ENCODE assay signal across 18 cellular contexts in the genomic region with DNA sequence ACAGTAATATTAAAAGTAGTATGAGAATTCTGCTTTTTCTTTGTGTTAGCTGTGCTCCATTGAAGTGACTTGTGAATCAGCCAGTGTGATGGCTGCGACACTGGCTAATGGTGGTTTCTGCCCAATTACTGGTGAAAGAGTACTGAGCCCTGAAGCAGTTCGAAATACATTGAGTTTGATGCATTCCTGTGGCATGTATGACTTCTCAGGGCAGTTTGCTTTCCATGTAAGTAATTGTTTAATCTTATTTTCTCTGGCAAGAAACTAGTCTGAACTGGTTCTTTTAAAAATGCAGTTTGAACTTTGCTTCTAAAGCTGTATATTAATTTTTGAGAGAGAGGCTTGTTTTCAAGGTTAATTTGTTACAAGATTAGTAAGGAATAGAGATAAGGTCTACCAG. TPM values are rescaled to one million over a fixed set of nuclear protein-coding genes. Genes with fewer than 3 reads are reported as not detected.
DNase-seq lines count a peak whose midpoint lies in the region; ATAC-seq, FAIRE-seq and TF ChIP-seq lines count a peak whose summit lies in the region.
"Had no signal": no experiment of that assay in that cellular context is flagged by ENCODE, and none has a peak within 500 bp of the region (broad histone marks: within the 10 kb centered on the region; RNA-seq: fewer than 3 reads in every experiment).

No MANE protein-coding gene starts in this region.

- in situ Hi-C loops in HepG2 (cut with HindIII; ENCODE audit: extremely low pct_ligation_motif_present, low pct_unique_long_range_greater_than_20kb), result no loop called here

- no peak overlapping the region for H3K4me2 ChIP-seq in HepG2 (ENCODE audit: low read depth, low read length)

- TF ChIP-seq CTCF in HepG2 (CRISPR knock-in tag; IDR thresholded peaks at IDR 0.05) (no peak), right lobe of liver (IDR thresholded peaks at IDR 0.05) (no peak), bronchial epithelial cell (IDR thresholded peaks at IDR 0.05; ENCODE audit: insufficient read depth, low read length, severe bottlenecking) (no peak)

- POLR2A ChIA-PET in HepG2 (lab: Yijun Ruan, JAX), result no interaction called here

- H3K9me3 ChIP-seq in HepG2 (ENCODE audit: low read length), result no peaks in the 10 kb centered on the region
- no peaks in the 10 kb centered on the region for H3K9me3 ChIP-seq in right lobe of liver
- H3K9me3 ChIP-seq: gastroesophageal sphincter, upper lobe of left lung had no signal

- CTCF ChIA-PET in HepG2 (lab: Yijun Ruan, JAX; ENCODE audit: low intra/inter-chr PET ratio, low total read pairs), result no interaction called here

- H2AFZ ChIP-seq in HepG2 (ENCODE audit: low read length), result no peak overlapping the region

- no peaks in the 10 kb centered on the region for H3K4me1 ChIP-seq in HepG2 (ENCODE audit: insufficient read depth, low read length)
- H3K4me1 ChIP-seq in right lobe of liver, result no peaks in the 10 kb centered on the region
- H3K4me1 ChIP-seq: gastroesophageal sphincter, upper lobe of left lung had no signal

- BruUV-seq in HepG2 (replicated peaks; lab: Mats Ljungman, UMichigan), result no TSS peak

- no peaks in the 10 kb centered on the region for H3K79me2 ChIP-seq in HepG2 (ENCODE audit: insufficient read depth, low read length)

- FAIRE-seq in HepG2 (lab: Jason Lieb, UNC), result no peak
- no peak for FAIRE-seq in bronchial epithelial cell (lab: Jason Lieb, UNC)

- intact Hi-C loops in HepG2 (cut with micrococcal nuclease; ENCODE audit: unreplicated experiment), result no loop called here
- intact Hi-C loops in right lobe of liver (cut with DNase I), result no loop called here

- no peak for TF ChIP-seq RAD21 in HepG2 (CRISPR knock-in tag; IDR thresholded peaks at IDR 0.05)

- TF ChIP-seq EP300 in HepG2 (IDR thresholded peaks at IDR 0.05; ENCODE audit: low read depth in 2 of 2, low read length in 2 of 2) (no peak), HepG2 (CRISPR knock-in tag; IDR thresholded peaks at IDR 0.05; ENCODE audit: borderline replicate concordance) (no peak)

- H3K9ac ChIP-seq in HepG2 (ENCODE audit: insufficient read depth, low read depth, low read length), result no peak overlapping the region

- no peaks in the 10 kb centered on the region for H4K20me1 ChIP-seq in HepG2 (ENCODE audit: insufficient read depth, low read length)

- DNase-seq in HepG2 (ENCODE audit: low spot score), result no peak
- no peak for DNase-seq in right lobe of liver
- DNase-seq in bronchial epithelial cell (ENCODE audit: low read depth), result peak; percentile 42
- DNase-seq in kidney glomerular epithelial cell (lab: John Stamatoyannopoulos, UW), result peak; percentile 63
- DNase-seq in HuH-7.5 (ENCODE audit: low spot score), result no peak
- DNase-seq in NCI-H2171 (lab: John Stamatoyannopoulos, UW), result no peak
- DNase-seq in DMS53 treated with DMSO at 0.1 percent for 48 hours (lab: John Stamatoyannopoulos, UW; ENCODE audit: unreplicated experiment), result no peak
- DNase-seq: activated CD4-positive, alpha-beta T cell treated with anti-CD3 and anti-CD28 coated beads, Interleukin-2, amount 50 U/mL, for 48 hours; activated naive CD4-positive, alpha-beta T cell; cortex of kidney; left ventricle myocardium superior; NCI-H1417 treated with DMSO at 0.1 percent for 48 hours; NCI-H510A treated with DMSO at 0.1 percent for 48 hours; PC-3; T-helper 2 cell; upper lobe of left lung had no signal

- ATAC-seq in HepG2 (no peak), right lobe of liver (no peak), GM21390 (IDR thresholded peaks at IDR 0.05; ENCODE audit: unreplicated experiment) (no peak)
- ATAC-seq: gastroesophageal sphincter, left ventricle myocardium superior, PC-3 had no signal

- H3K27ac ChIP-seq in HepG2 (ENCODE audit: extremely low read length, insufficient read depth, low read length), result no peak overlapping the region
- H3K27ac ChIP-seq in right lobe of liver, result no peak overlapping the region
- H3K27ac ChIP-seq: gastroesophageal sphincter, upper lobe of left lung had no signal

- H3K4me3 ChIP-seq in HepG2 (replicated peaks in 1 of 3; ENCODE audit: insufficient read depth in 1 of 3, low read depth in 2 of 3, low read length in 3 of 3) (no peak overlapping the region), right lobe of liver (no peak overlapping the region), bronchial epithelial cell (ENCODE audit: low read depth, low read length) (no peak overlapping the region)
- H3K4me3 ChIP-seq: gastroesophageal sphincter, upper lobe of left lung had no signal

- 95% methylated on average over 2 of the region's 2 CpGs for WGBS in HepG2 (ENCODE audit: low lambda C conversion rate)
- 70% methylated on average over 2 of the region's 2 CpGs for WGBS in right lobe of liver (ENCODE audit: insufficient coverage, low coverage, low lambda C conversion rate, missing lambda C conversion rate)

- no peaks in the 10 kb centered on the region for H3K27me3 ChIP-seq in HepG2 (ENCODE audit: control insufficient read depth in 1 of 2, insufficient read depth in 2 of 2, low read length in 2 of 2)
- H3K27me3 ChIP-seq in right lobe of liver, result no peaks in the 10 kb centered on the region
- no peaks in the 10 kb centered on the region for H3K27me3 ChIP-seq in bronchial epithelial cell (ENCODE audit: control insufficient read depth, insufficient read depth, low read length)
- H3K27me3 ChIP-seq: gastroesophageal sphincter, upper lobe of left lung had no signal

- TF ChIP-seq POLR2A in HepG2 (IDR thresholded peaks at IDR 0.05; ENCODE audit: insufficient read depth in 1 of 2, low read depth in 2 of 2, low read length in 2 of 2), result no peak
- TF ChIP-seq POLR2A in right lobe of liver (IDR thresholded peaks at IDR 0.05), result no peak

- H3K36me3 ChIP-seq in HepG2 (replicated peaks in 1 of 2; ENCODE audit: control insufficient read depth in 1 of 2, insufficient read depth in 2 of 2, low read length in 2 of 2), result peaks cover 14 to 66% of the 10 kb centered on the region in 2 experiments
- H3K36me3 ChIP-seq in right lobe of liver, result no peaks in the 10 kb centered on the region
- H3K36me3 ChIP-seq in bronchial epithelial cell (ENCODE audit: control insufficient read depth, insufficient read depth, low read length), result peaks cover 5% of the 10 kb centered on the region

TF ChIP-seq in HepG2, 621 proteins besides CTCF, POLR2A, EP300 and RAD21:
- TF ChIP-seq RBM22 (optimal IDR thresholded peaks at IDR 0.05; ENCODE audit: low read length), result peak; percentile 82
- TF ChIP-seq, protein P1, sequence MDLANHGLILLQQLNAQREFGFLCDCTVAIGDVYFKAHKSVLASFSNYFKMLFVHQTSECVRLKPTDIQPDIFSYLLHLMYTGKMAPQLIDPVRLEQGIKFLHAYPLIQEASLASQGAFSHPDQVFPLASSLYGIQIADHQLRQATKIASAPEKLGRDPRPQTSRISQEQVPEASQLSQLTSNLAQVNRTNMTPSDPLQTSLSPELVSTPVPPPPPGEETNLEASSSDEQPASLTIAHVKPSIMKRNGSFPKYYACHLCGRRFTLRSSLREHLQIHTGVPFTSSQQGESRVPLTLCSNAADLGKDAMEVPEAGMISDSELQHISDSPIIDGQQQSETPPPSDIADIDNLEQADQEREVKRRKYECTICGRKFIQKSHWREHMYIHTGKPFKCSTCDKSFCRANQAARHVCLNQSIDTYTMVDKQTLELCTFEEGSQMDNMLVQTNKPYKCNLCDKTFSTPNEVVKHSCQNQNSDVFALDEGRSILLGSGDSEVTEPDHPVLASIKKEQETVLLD (CRISPR knock-in tag; IDR thresholded peaks at IDR 0.05; ENCODE audit: low read depth), result no peak
TF ChIP-seq in HepG2: peak in this region for 1.

RNA-seq across cellular contexts. Expression of a gene that starts 46.6 kb away (rescaled TPM):
- total RNA-seq in HepG2 (2016; rRNA removed; fragmentation: Illumina TruSeq; extraction: Trizol), result 183 and 212 TPM in 2 replicates
- total RNA-seq in HepG2 (2016; cell fraction: cytosol; rRNA removed; fragmentation: Illumina TruSeq; extraction: Trizol; ENCODE audit: low read depth), result 199 and 222 TPM in 2 replicates
- 184 and 207 TPM in 2 replicates for total RNA-seq in HepG2 (2016; cell fraction: insoluble cytoplasmic fraction; rRNA removed; fragmentation: Illumina TruSeq; extraction: Trizol)
- total RNA-seq in HepG2 (2016; cell fraction: membrane; rRNA removed; fragmentation: Illumina TruSeq; extraction: Trizol), result 57.2 and 68.7 TPM in 2 replicates
- 199 and 219 TPM in 2 replicates for total RNA-seq in HepG2 (2016; cell fraction: nucleus; rRNA removed; fragmentation: Illumina TruSeq; extraction: Trizol)
- polyA plus RNA-seq in HepG2 (2011; rRNA removed), result 65.4 and 78.6 TPM in 2 replicates
- polyA plus RNA-seq in HepG2 (2011; cell fraction: cytosol; rRNA removed), result 19.0 and 29.7 TPM in 2 replicates
- polyA plus RNA-seq in HepG2 (2011; cell fraction: nucleus; rRNA removed), result 62.0 and 92.3 TPM in 2 replicates
- 76.8 and 87.2 TPM in 2 replicates for polyA plus RNA-seq in HepG2 (2012)
- polyA plus RNA-seq in HepG2 (2016; cell fraction: cytosol; fragmentation: Illumina TruSeq; extraction: Trizol; ENCODE audit: low read depth), result 1.3 and 1.9 TPM in 2 replicates
- 88.6 and 101 TPM in 2 replicates for polyA plus RNA-seq in HepG2 (2016; cell fraction: insoluble cytoplasmic fraction; fragmentation: Illumina TruSeq; extraction: Trizol; ENCODE audit: low read depth)
- 5.8 and 6.9 TPM in 2 replicates for polyA plus RNA-seq in HepG2 (2016; cell fraction: membrane; fragmentation: Illumina TruSeq; extraction: Trizol; ENCODE audit: low read depth)
- polyA plus RNA-seq in HepG2 (2016; cell fraction: nucleus; fragmentation: Illumina TruSeq; extraction: Trizol; ENCODE audit: insufficient read depth, low read depth), result 136 and 142 TPM in 2 replicates
- polyA minus RNA-seq in HepG2 (2011; rRNA and poly(A)+ RNA removed; ENCODE audit: low replicate concordance), result 61.7 and 123 TPM in 2 replicates
- 94.5 and 101 TPM in 2 replicates for polyA minus RNA-seq in HepG2 (2011; cell fraction: cytosol; rRNA and poly(A)+ RNA removed)
- 545 and 549 TPM in 2 replicates for polyA minus RNA-seq in HepG2 (2011; cell fraction: nucleus; rRNA and poly(A)+ RNA removed)
- total RNA-seq in right lobe of liver, result 10 to 100 TPM in 5 of 6 experiments, 1 to 10 TPM in 1; 6.6 to 25.0 (median 16.9) TPM
- total RNA-seq in bronchial epithelial cell, result 95.9 and 103 TPM in 2 replicates

Comparison
In these comparisons a context has a peak if more than half of its experiments do, and no peak if none do; other contexts are left out.
1. DNase-seq: peak in bronchial epithelial cell (single experiment) and kidney glomerular epithelial cell (single experiment); none in HepG2 (single experiment), right lobe of liver (0 of 3), HuH-7.5 (single experiment), NCI-H2171 (single experiment) and DMS53 treated with DMSO at 0.1 percent for 48 hours (single experiment).